9 cellular contexts compared by ENCODE assay signal in genomic region chr7:55250313-55250712, GRCh38.
DNase-seq lines count a peak whose midpoint lies in the region; TF ChIP-seq lines count a peak whose summit lies in the region.
"Had no signal": no experiment of that assay in that cellular context is flagged by ENCODE, and none has a peak within 500 bp of the region (broad histone marks: within the 10 kb centered on the region; RNA-seq: fewer than 3 reads in every experiment).

No MANE protein-coding gene starts in this region.

- peaks cover 5% of the 10 kb centered on the region for H3K4me1 Mint-ChIP-seq in activated T-cell treated with anti-CD3 and anti-CD28 coated beads, Interleukin-2, amount 50 U/mL, for 24 hours (ENCODE audit: low read depth)

- H3K36me3 Mint-ChIP-seq in activated T-cell treated with anti-CD3 and anti-CD28 coated beads, Interleukin-2, amount 50 U/mL, for 24 hours (ENCODE audit: low read depth): no peaks in the 10 kb centered on the region
- H3K36me3 Mint-ChIP-seq: naive B cell had no signal

- H3K36me3 ChIP-seq in MM.1S (replicated peaks; ENCODE audit: insufficient read depth, low read length) (no peaks in the 10 kb centered on the region), parathyroid adenoma (ENCODE audit: control insufficient read depth, insufficient read depth, low read length) (no peaks in the 10 kb centered on the region)

- H3F3A ChIP-seq in MM.1S (ENCODE audit: insufficient read depth, low read length): no peaks in the 10 kb centered on the region

- intact Hi-C loops in dorsolateral prefrontal cortex (cut with DNase I): loop anchor here (5.0 to 10.0 kb wide), 4 partner anchors 106 to 316 kb away; no protein-coding TSS in a partner anchor

- H3K27ac Mint-ChIP-seq in activated T-cell treated with anti-CD3 and anti-CD28 coated beads, Interleukin-2, amount 50 U/mL, for 24 hours: no peak overlapping the region

- peaks cover 54% of the 10 kb centered on the region for H3K27me3 Mint-ChIP-seq in activated T-cell treated with anti-CD3 and anti-CD28 coated beads, Interleukin-2, amount 50 U/mL, for 24 hours

- TF ChIP-seq CTCF in GM10266 (IDR thresholded peaks at IDR 0.05; ENCODE audit: control insufficient read depth, insufficient read depth, low read depth, missing control alignments): peak; percentile 31
- TF ChIP-seq CTCF in MM.1S (IDR thresholded peaks at IDR 0.05; ENCODE audit: low read length): peak; percentile 19
- TF ChIP-seq CTCF in dorsolateral prefrontal cortex (IDR thresholded peaks at IDR 0.05 in 54 of 56, conservative IDR thresholded peaks at IDR 0.05 in 2 of 56; ENCODE audit: low read depth in 1 of 56, partially characterized antibody in 56 of 56): peak in 44 of 56 donors; percentile 9 to 54 (median 34)
- TF ChIP-seq CTCF in parathyroid adenoma (IDR thresholded peaks at IDR 0.05): peak; percentile 40

- H3K4me2 ChIP-seq in MM.1S (ENCODE audit: low read depth, low read length): no peak overlapping the region
- H3K4me2 ChIP-seq in parathyroid adenoma (ENCODE audit: low read length): no peak overlapping the region

- no peak overlapping the region for H2AFZ ChIP-seq in MM.1S (ENCODE audit: low read length)
- H2AFZ ChIP-seq in parathyroid adenoma: no peak overlapping the region

- peaks cover 18% of the 10 kb centered on the region for H3K27me3 ChIP-seq in MM.1S (replicated peaks; ENCODE audit: insufficient read depth, low read length)
- H3K27me3 ChIP-seq in dorsolateral prefrontal cortex: peaks cover 0 to 8% (median 0%) of the 10 kb centered on the region in 45 donors
- H3K27me3 ChIP-seq in parathyroid adenoma (ENCODE audit: control insufficient read depth, insufficient read depth, low read length): no peaks in the 10 kb centered on the region

- H3K4me3 Mint-ChIP-seq in activated T-cell treated with anti-CD3 and anti-CD28 coated beads, Interleukin-2, amount 50 U/mL, for 24 hours: no peak overlapping the region

- no peak overlapping the region for H3K4me3 ChIP-seq in MM.1S (ENCODE audit: low read length)
- H3K4me3 ChIP-seq in dorsolateral prefrontal cortex: no peak overlapping the region
- H3K4me3 ChIP-seq in parathyroid adenoma (ENCODE audit: low read depth, low read length): no peak overlapping the region

- H3K79me2 ChIP-seq in MM.1S (ENCODE audit: low read length): no peaks in the 10 kb centered on the region
- H3K79me2 ChIP-seq in parathyroid adenoma: no peaks in the 10 kb centered on the region

- no peaks in the 10 kb centered on the region for H3K9me2 ChIP-seq in MM.1S (replicated peaks; ENCODE audit: insufficient read depth, low read length)

- no peaks in the 10 kb centered on the region for H3K9me3 Mint-ChIP-seq in activated T-cell treated with anti-CD3 and anti-CD28 coated beads, Interleukin-2, amount 50 U/mL, for 24 hours
- H3K9me3 Mint-ChIP-seq: naive B cell had no signal

- H3K9ac ChIP-seq in MM.1S (ENCODE audit: low read length) (no peak overlapping the region), parathyroid adenoma (no peak overlapping the region)

- H3K9me3 ChIP-seq in MM.1S (replicated peaks; ENCODE audit: insufficient read depth, low read length) (no peaks in the 10 kb centered on the region), parathyroid adenoma (ENCODE audit: control insufficient read depth, low read length) (no peaks in the 10 kb centered on the region)

- no peaks in the 10 kb centered on the region for H3K4me1 ChIP-seq in MM.1S (ENCODE audit: low read length)
- H3K4me1 ChIP-seq in parathyroid adenoma: peaks cover 12% of the 10 kb centered on the region

- DNase-seq in GM10266 (ENCODE audit: extremely low spot score) (no peak), MM.1S (no peak), dorsolateral prefrontal cortex (no peak), globus pallidus (ENCODE audit: low spot score) (no peak), NCI-H1092 (lab: John Stamatoyannopoulos, UW) (no peak)
- no peak for DNase-seq in activated T-cell treated with anti-CD3 and anti-CD28 coated beads, Interleukin-2, amount 50 U/mL, for 24 hours
- DNase-seq: amniotic stem cell, naive B cell had no signal

- no peaks in the 10 kb centered on the region for H4K20me1 ChIP-seq in MM.1S (ENCODE audit: insufficient read depth, low read length)

- H3K27ac ChIP-seq in MM.1S (ENCODE audit: low read length) (no peak overlapping the region), dorsolateral prefrontal cortex (no peak overlapping the region), parathyroid adenoma (no peak overlapping the region)
